In the genomic region with DNA sequence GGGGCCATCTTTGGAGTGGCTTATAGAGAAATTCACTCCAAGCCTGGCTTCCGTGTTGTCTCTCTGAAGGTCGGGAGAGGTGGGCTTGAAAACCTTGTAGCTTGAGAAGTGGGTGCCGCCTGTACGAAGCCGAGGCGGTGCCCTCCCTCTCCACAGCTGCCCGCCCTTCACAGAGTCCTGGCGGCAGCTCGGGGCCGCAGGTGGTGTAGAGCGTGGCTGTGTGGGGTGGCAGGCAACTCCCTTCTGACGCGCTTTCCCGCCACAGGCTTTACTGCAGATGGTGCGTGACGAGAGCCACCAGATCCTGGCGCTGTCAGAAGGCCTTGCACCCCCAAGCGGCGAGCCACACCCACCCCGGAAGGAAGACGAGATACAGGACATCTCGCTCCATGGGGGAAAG, we compare ENCODE assay signal across 9 cellular contexts. TPM values are rescaled to one million over a fixed set of nuclear protein-coding genes. Genes with fewer than 3 reads are reported as not detected.
DNase-seq lines count a peak whose midpoint lies in the region; ATAC-seq and TF ChIP-seq lines count a peak whose summit lies in the region.
"Had no signal": no experiment of that assay in that cellular context is flagged by ENCODE, and none has a peak within 500 bp of the region (broad histone marks: within the 10 kb centered on the region; RNA-seq: fewer than 3 reads in every experiment).

No MANE protein-coding gene starts in this region.

- in situ Hi-C loops in gastrocnemius medialis (cut with MboI; ENCODE audit: low sequenced_read_pairs in 4 of 4): no loop called here

- H3K4me3 ChIP-seq in CD4-positive, CD25-positive, alpha-beta regulatory T cell (ENCODE audit: low read depth, low read length): no peak overlapping the region
- no peak overlapping the region for H3K4me3 ChIP-seq in gastrocnemius medialis

- H3K27ac Mint-ChIP-seq in CD4-positive, CD25-positive, alpha-beta regulatory T cell: peak overlapping the region; percentile 14 to 94 (median 87)

- peak; percentile 38 to 52 for ATAC-seq in CD4-positive, CD25-positive, alpha-beta regulatory T cell (ENCODE audit: low read depth in 2 of 2)
- ATAC-seq in gastrocnemius medialis (peak in 1 of 2 donors; percentile 12), HG03196 (IDR thresholded peaks at IDR 0.05; ENCODE audit: unreplicated experiment) (no peak)

- TF ChIP-seq CTCF in gastrocnemius medialis (IDR thresholded peaks at IDR 0.05 in 4 of 5, conservative IDR thresholded peaks at IDR 0.05 in 1 of 5) (no peak), GM10266 (IDR thresholded peaks at IDR 0.05; ENCODE audit: control insufficient read depth, insufficient read depth, low read depth, missing control alignments) (no peak)

- H3K36me3 ChIP-seq in CD4-positive, CD25-positive, alpha-beta regulatory T cell (ENCODE audit: control insufficient read depth, insufficient read depth, low read length): peaks cover 26% of the 10 kb centered on the region
- H3K36me3 ChIP-seq in gastrocnemius medialis: peaks cover 16 to 95% of the 10 kb centered on the region in 2 donors

- no peaks in the 10 kb centered on the region for H3K9me3 ChIP-seq in CD4-positive, CD25-positive, alpha-beta regulatory T cell (ENCODE audit: control insufficient read depth in 2 of 2, low read length in 2 of 2)
- no peaks in the 10 kb centered on the region for H3K9me3 ChIP-seq in gastrocnemius medialis

- peak in 2 of 3 donors; percentile 61 to 74 for DNase-seq in CD4-positive, CD25-positive, alpha-beta regulatory T cell
- peak; percentile 13 for DNase-seq in T follicular helper cell (ENCODE audit: low read depth)
- peak; percentile 14 for DNase-seq in activated effector memory CD4-positive, alpha-beta T cell treated with Interleukin-2 at 50 U/mL for 16 hours
- DNase-seq in gastrocnemius medialis: peak in 1 of 2 donors; percentile 54
- DNase-seq in amygdala (lab: John Stamatoyannopoulos, UW): no peak
- no peak for DNase-seq in GM10266 (ENCODE audit: extremely low spot score)
- no peak for DNase-seq in GDM1 (lab: John Stamatoyannopoulos, UW)
- DNase-seq: activated gamma-delta T cell had no signal

- intact Hi-C loops in gastrocnemius medialis (cut with DNase I; ENCODE audit: low total_unique reads): no loop called here

- no peaks in the 10 kb centered on the region for H3K27me3 ChIP-seq in CD4-positive, CD25-positive, alpha-beta regulatory T cell (ENCODE audit: control insufficient read depth, insufficient read depth, low read length)
- no peaks in the 10 kb centered on the region for H3K27me3 ChIP-seq in gastrocnemius medialis

- H3K4me1 Mint-ChIP-seq in CD4-positive, CD25-positive, alpha-beta regulatory T cell: peaks cover 0 to 25% (median 8%) of the 10 kb centered on the region in 4 donors

- no peak for TF ChIP-seq POLR2A in gastrocnemius medialis (IDR thresholded peaks at IDR 0.05)

- no peaks in the 10 kb centered on the region for H3K27me3 Mint-ChIP-seq in CD4-positive, CD25-positive, alpha-beta regulatory T cell

- H3K4me1 ChIP-seq in CD4-positive, CD25-positive, alpha-beta regulatory T cell (ENCODE audit: control insufficient read depth, insufficient read depth, low read length, poor library complexity, severe bottlenecking): peaks cover 18% of the 10 kb centered on the region
- H3K4me1 ChIP-seq in gastrocnemius medialis: no peaks in the 10 kb centered on the region

- H3K9me3 Mint-ChIP-seq in CD4-positive, CD25-positive, alpha-beta regulatory T cell: no peaks in the 10 kb centered on the region

- H3K27ac ChIP-seq in CD4-positive, CD25-positive, alpha-beta regulatory T cell (ENCODE audit: insufficient read depth, low read length, poor library complexity, severe bottlenecking): peak overlapping the region; percentile 69
- peak overlapping the region; percentile 16 to 67 (median 44) for H3K27ac ChIP-seq in gastrocnemius medialis

- peaks cover 16% of the 10 kb centered on the region for H3K36me3 Mint-ChIP-seq in CD4-positive, CD25-positive, alpha-beta regulatory T cell

- peak overlapping the region in 3 of 4 donors; percentile 47 to 64 (median 61) for H3K4me3 Mint-ChIP-seq in CD4-positive, CD25-positive, alpha-beta regulatory T cell

RNA-seq across cellular contexts. Expression of a gene that starts 33.1 kb away (rescaled TPM):
- total RNA-seq in CD4-positive, CD25-positive, alpha-beta regulatory T cell: 125 TPM
- polyA plus RNA-seq in CD4-positive, CD25-positive, alpha-beta regulatory T cell: 10 to 100 TPM; 12.6 to 24.8 (median 16.6) TPM
- 10 to 100 TPM in 2 of 4 donors, 1 to 10 TPM in 2; 6.3 to 15.5 (median 11.8) TPM for total RNA-seq in gastrocnemius medialis

Comparison
In these comparisons a context has a peak if more than half of its experiments do, and no peak if none do; other contexts are left out.
1. DNase-seq: peak in CD4-positive, CD25-positive, alpha-beta regulatory T cell (2 of 3), T follicular helper cell (single experiment) and activated effector memory CD4-positive, alpha-beta T cell treated with Interleukin-2 at 50 U/mL for 16 hours (single experiment); none in amygdala (0 of 56), GM10266 (single experiment) and GDM1 (single experiment).